ENCODE assay signal across 1 cellular context in the genomic region with DNA sequence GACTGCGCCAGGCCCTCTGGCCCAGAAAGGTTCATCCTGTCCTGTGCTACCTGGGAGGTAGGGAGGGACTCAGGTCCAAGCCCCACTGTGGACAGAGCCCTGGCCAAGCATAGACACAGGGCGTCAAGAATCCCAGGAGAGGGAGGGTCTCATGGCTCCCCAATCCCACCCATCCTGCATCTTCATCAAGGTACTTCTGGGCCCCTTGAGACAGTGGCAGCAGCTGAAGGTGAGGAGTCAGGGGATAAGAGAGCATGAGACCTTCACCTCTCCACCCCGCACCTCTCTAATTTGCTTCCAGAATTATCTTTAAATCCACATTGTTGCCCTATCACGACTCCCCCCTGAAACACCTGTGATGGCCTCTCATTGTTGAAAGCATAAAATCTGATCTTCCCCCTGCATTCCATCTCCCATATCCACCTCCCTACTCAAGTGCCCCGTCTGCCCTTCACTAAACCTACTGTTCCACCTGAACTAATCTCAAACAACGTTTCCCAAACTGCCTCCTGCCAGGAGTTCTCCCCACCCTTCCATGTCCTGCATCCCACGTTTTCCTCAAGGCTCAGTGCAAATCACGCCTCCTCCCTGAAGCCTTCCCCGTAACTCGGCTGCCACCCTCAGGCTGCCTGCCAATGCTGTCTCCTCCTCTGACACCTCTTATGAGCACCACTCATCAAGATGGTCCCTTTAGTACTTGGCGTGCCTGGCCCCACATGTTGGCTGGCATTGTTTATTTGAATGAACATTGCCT.
TF ChIP-seq lines count a peak whose summit lies in the region.

No MANE protein-coding gene starts in this region.

TF ChIP-seq in K562, 482 proteins besides CTCF, POLR2A, EP300 and RAD21 (continued from another document):
- TF ChIP-seq, protein P1, sequence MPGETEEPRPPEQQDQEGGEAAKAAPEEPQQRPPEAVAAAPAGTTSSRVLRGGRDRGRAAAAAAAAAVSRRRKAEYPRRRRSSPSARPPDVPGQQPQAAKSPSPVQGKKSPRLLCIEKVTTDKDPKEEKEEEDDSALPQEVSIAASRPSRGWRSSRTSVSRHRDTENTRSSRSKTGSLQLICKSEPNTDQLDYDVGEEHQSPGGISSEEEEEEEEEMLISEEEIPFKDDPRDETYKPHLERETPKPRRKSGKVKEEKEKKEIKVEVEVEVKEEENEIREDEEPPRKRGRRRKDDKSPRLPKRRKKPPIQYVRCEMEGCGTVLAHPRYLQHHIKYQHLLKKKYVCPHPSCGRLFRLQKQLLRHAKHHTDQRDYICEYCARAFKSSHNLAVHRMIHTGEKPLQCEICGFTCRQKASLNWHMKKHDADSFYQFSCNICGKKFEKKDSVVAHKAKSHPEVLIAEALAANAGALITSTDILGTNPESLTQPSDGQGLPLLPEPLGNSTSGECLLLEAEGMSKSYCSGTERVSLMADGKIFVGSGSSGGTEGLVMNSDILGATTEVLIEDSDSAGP (CRISPR knock-in tag; IDR thresholded peaks at IDR 0.05) = no peak
- TF ChIP-seq HCFC1 (IDR thresholded peaks at IDR 0.05; ENCODE audit: low read depth, low read length) = 0 out of 2 replicates have a peak, but pooled peaks have one; percentile 4
- TF ChIP-seq PHF21A (IDR thresholded peaks at IDR 0.05; ENCODE audit: borderline replicate concordance, low read depth) = 0 out of 2 replicates have a peak, but pooled peaks have one; percentile 46
- TF ChIP-seq, protein P2, sequence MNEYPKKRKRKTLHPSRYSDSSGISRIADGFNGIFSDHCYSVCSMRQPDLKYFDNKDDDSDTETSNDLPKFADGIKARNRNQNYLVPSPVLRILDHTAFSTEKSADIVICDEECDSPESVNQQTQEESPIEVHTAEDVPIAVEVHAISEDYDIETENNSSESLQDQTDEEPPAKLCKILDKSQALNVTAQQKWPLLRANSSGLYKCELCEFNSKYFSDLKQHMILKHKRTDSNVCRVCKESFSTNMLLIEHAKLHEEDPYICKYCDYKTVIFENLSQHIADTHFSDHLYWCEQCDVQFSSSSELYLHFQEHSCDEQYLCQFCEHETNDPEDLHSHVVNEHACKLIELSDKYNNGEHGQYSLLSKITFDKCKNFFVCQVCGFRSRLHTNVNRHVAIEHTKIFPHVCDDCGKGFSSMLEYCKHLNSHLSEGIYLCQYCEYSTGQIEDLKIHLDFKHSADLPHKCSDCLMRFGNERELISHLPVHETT (CRISPR knock-in tag; conservative IDR thresholded peaks at IDR 0.05 in 1 of 2, IDR thresholded peaks at IDR 0.05 in 1 of 2) = no peak
- peak; percentile 92 for TF ChIP-seq ZFP36 (IDR thresholded peaks at IDR 0.05; ENCODE audit: low read depth, low read length, partially characterized antibody)
- peak; percentile 50; the same call in 1 of the 2 replicates for TF ChIP-seq CC2D1A (IDR thresholded peaks at IDR 0.05)
- TF ChIP-seq ARID2 (IDR thresholded peaks at IDR 0.05) = peak; percentile 72
- no peak for TF ChIP-seq EWSR1 (IDR thresholded peaks at IDR 0.05; ENCODE audit: borderline replicate concordance, low read depth, partially characterized antibody)
- TF ChIP-seq, protein P3, sequence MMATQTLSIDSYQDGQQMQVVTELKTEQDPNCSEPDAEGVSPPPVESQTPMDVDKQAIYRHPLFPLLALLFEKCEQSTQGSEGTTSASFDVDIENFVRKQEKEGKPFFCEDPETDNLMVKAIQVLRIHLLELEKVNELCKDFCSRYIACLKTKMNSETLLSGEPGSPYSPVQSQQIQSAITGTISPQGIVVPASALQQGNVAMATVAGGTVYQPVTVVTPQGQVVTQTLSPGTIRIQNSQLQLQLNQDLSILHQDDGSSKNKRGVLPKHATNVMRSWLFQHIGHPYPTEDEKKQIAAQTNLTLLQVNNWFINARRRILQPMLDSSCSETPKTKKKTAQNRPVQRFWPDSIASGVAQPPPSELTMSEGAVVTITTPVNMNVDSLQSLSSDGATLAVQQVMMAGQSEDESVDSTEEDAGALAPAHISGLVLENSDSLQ (IDR thresholded peaks at IDR 0.05) = 0 out of 2 replicates have a peak, but pooled peaks have one; percentile 6
- TF ChIP-seq KDM1A (IDR thresholded peaks at IDR 0.05) = peak; percentile 66 to 75; a peak in 3 of 4 replicates
TF ChIP-seq in K562: peak in this region for 20.
